32 cellular contexts compared by ENCODE assay signal in genomic region chr7:112907658-112908057, GRCh38.
"Had no signal": no experiment of that assay in that cellular context is flagged by ENCODE, and none has a peak within 500 bp of the region (broad histone marks: within the 10 kb centered on the region; RNA-seq: fewer than 3 reads in every experiment).

No MANE protein-coding gene starts in this region.

- DNase-seq: activated CD4-positive, alpha-beta memory T cell treated with anti-CD3 and anti-CD28 coated beads for 36 hours; activated CD4-positive, alpha-beta T cell treated with anti-CD3 and anti-CD28 coated beads for 36 hours; activated CD4-positive, alpha-beta T cell treated with anti-CD3 and anti-CD28 coated beads, Interleukin-2, amount 10 ng/mL, durations not matched to agents 24 days and 14 days; activated CD4-positive, CD25-positive, alpha-beta regulatory T cell; activated CD4-positive, CD25-positive, alpha-beta regulatory T cell treated with anti-CD3 and anti-CD28 coated beads, Interleukin-2, amount 50 U/mL, for 72 hours; activated CD8-positive, alpha-beta memory T cell treated with anti-CD3 and anti-CD28 coated beads, Interleukin-2, amount 10 ng/mL, durations not matched to agents 7 days and 5 days; activated CD8-positive, alpha-beta memory T cell treated with anti-CD3 and anti-CD28 coated beads, Interleukin-2, amount 50 U/mL, for 4 hours; activated CD8-positive, alpha-beta T cell treated with anti-CD3 and anti-CD28 coated beads, Interleukin-2, amount 10 ng/mL, durations not matched to agents 7 days and 5 days; activated effector memory CD4-positive, alpha-beta T cell treated with anti-CD3 and anti-CD28 coated beads, Interleukin-2, amount 50 U/mL, for 16 hours; activated naive CD4-positive, alpha-beta T cell treated with anti-CD3 and anti-CD28 coated beads for 36 hours; activated naive CD8-positive, alpha-beta T cell treated with anti-CD3 and anti-CD28 coated beads for 36 hours; activated naive CD8-positive, alpha-beta T cell treated with anti-CD3 and anti-CD28 coated beads, Interleukin-2, amount 50 U/mL, for 24 hours; activated T-cell treated with anti-CD3 and anti-CD28 coated beads, Interleukin-2, amount 50 U/mL, for 1 hour; activated T-cell treated with anti-CD3 and anti-CD28 coated beads, Interleukin-2, amount 50 U/mL, for 48 hours; adrenal gland; amygdala; aorta; body of pancreas; caudate nucleus; cortex of kidney; dermis blood vessel endothelial cell; effector CD4-positive, alpha-beta T cell; effector memory CD8-positive, alpha-beta T cell; esophagus squamous epithelium; foreskin melanocyte; T-helper 2 cell had no signal

- H3K4me3 Mint-ChIP-seq: activated CD4-positive, alpha-beta memory T cell treated with anti-CD3 and anti-CD28 coated beads for 36 hours; activated CD4-positive, alpha-beta T cell treated with anti-CD3 and anti-CD28 coated beads for 36 hours; activated CD4-positive, alpha-beta T cell treated with anti-CD3 and anti-CD28 coated beads, Interleukin-2, amount 10 ng/mL, durations not matched to agents 24 days and 14 days; activated CD8-positive, alpha-beta memory T cell treated with anti-CD3 and anti-CD28 coated beads, Interleukin-2, amount 10 ng/mL, durations not matched to agents 7 days and 5 days; activated CD8-positive, alpha-beta T cell treated with anti-CD3 and anti-CD28 coated beads, Interleukin-2, amount 10 ng/mL, durations not matched to agents 7 days and 5 days; activated naive CD4-positive, alpha-beta T cell treated with anti-CD3 and anti-CD28 coated beads for 36 hours; activated naive CD4-positive, alpha-beta T cell treated with anti-CD3 and anti-CD28 coated beads, Interleukin-2, amount 50 U/mL, for 24 hours; activated naive CD8-positive, alpha-beta T cell treated with anti-CD3 and anti-CD28 coated beads for 36 hours; activated naive CD8-positive, alpha-beta T cell treated with anti-CD3 and anti-CD28 coated beads, Interleukin-2, amount 50 U/mL, for 24 hours; activated T-helper 1 cell treated with anti-CD3 and anti-CD28 coated beads, Interleukin-12 subunit alpha, Interleukin-12 subunit beta, Interleukin-2, Interleukin-4 antibody, amounts not matched to agents 30 ng/mL and 10 ng/mL and 1 ng/mL, durations not matched to agents 14 hours and 24 hours and 36 hours; effector memory CD8-positive, alpha-beta T cell had no signal

- H3K36me3 ChIP-seq: adrenal gland had no signal

- H3K27ac Mint-ChIP-seq: activated CD4-positive, alpha-beta memory T cell treated with anti-CD3 and anti-CD28 coated beads for 36 hours; activated CD4-positive, alpha-beta T cell treated with anti-CD3 and anti-CD28 coated beads for 36 hours; activated CD4-positive, alpha-beta T cell treated with anti-CD3 and anti-CD28 coated beads, Interleukin-2, amount 10 ng/mL, durations not matched to agents 24 days and 14 days; activated CD8-positive, alpha-beta memory T cell treated with anti-CD3 and anti-CD28 coated beads, Interleukin-2, amount 10 ng/mL, durations not matched to agents 7 days and 5 days; activated CD8-positive, alpha-beta T cell treated with anti-CD3 and anti-CD28 coated beads, Interleukin-2, amount 10 ng/mL, durations not matched to agents 7 days and 5 days; activated naive CD4-positive, alpha-beta T cell treated with anti-CD3 and anti-CD28 coated beads for 36 hours; activated naive CD4-positive, alpha-beta T cell treated with anti-CD3 and anti-CD28 coated beads, Interleukin-2, amount 50 U/mL, for 24 hours; activated naive CD8-positive, alpha-beta T cell treated with anti-CD3 and anti-CD28 coated beads for 36 hours; activated naive CD8-positive, alpha-beta T cell treated with anti-CD3 and anti-CD28 coated beads, Interleukin-2, amount 50 U/mL, for 24 hours; activated T-helper 1 cell treated with anti-CD3 and anti-CD28 coated beads, Interleukin-12 subunit alpha, Interleukin-12 subunit beta, Interleukin-2, Interleukin-4 antibody, amounts not matched to agents 30 ng/mL and 10 ng/mL and 1 ng/mL, durations not matched to agents 14 hours and 24 hours and 36 hours; activated T-helper 2 cell treated with anti-CD3 and anti-CD28 coated beads, Interferon-gamma antibody, Interleukin-2, Interleukin-4, amounts not matched to agents 10 μg/mL and 5 μg/mL and 100 μg/mL, durations not matched to agents 14 hours and 24 hours and 36 hours; effector memory CD8-positive, alpha-beta T cell had no signal

- FAIRE-seq: endothelial cell of umbilical vein had no signal

- H3K9me3 ChIP-seq: adrenal gland, body of pancreas had no signal

- H3K4me1 ChIP-seq: adrenal gland, body of pancreas, esophagus squamous epithelium, gastroesophageal sphincter had no signal

- H3K4me3 ChIP-seq: adrenal gland, body of pancreas, esophagus squamous epithelium, gastroesophageal sphincter had no signal

- H3K27ac ChIP-seq: adrenal gland, body of pancreas, epithelial cell of prostate, esophagus squamous epithelium, gastroesophageal sphincter had no signal

- H3K27me3 Mint-ChIP-seq: activated CD4-positive, alpha-beta memory T cell treated with anti-CD3 and anti-CD28 coated beads for 36 hours; activated CD4-positive, alpha-beta T cell treated with anti-CD3 and anti-CD28 coated beads for 36 hours; activated CD4-positive, alpha-beta T cell treated with anti-CD3 and anti-CD28 coated beads, Interleukin-2, amount 10 ng/mL, durations not matched to agents 24 days and 14 days; activated CD8-positive, alpha-beta memory T cell treated with anti-CD3 and anti-CD28 coated beads, Interleukin-2, amount 10 ng/mL, durations not matched to agents 7 days and 5 days; activated naive CD4-positive, alpha-beta T cell treated with anti-CD3 and anti-CD28 coated beads, Interleukin-2, amount 50 U/mL, for 24 hours; activated naive CD8-positive, alpha-beta T cell treated with anti-CD3 and anti-CD28 coated beads for 36 hours; activated naive CD8-positive, alpha-beta T cell treated with anti-CD3 and anti-CD28 coated beads, Interleukin-2, amount 50 U/mL, for 24 hours; effector memory CD8-positive, alpha-beta T cell had no signal

- H3K4me1 Mint-ChIP-seq: activated CD4-positive, alpha-beta T cell treated with anti-CD3 and anti-CD28 coated beads for 36 hours; activated CD4-positive, alpha-beta T cell treated with anti-CD3 and anti-CD28 coated beads, Interleukin-2, amount 10 ng/mL, durations not matched to agents 24 days and 14 days; activated CD8-positive, alpha-beta memory T cell treated with anti-CD3 and anti-CD28 coated beads, Interleukin-2, amount 10 ng/mL, durations not matched to agents 7 days and 5 days; activated naive CD8-positive, alpha-beta T cell treated with anti-CD3 and anti-CD28 coated beads for 36 hours; activated naive CD8-positive, alpha-beta T cell treated with anti-CD3 and anti-CD28 coated beads, Interleukin-2, amount 50 U/mL, for 24 hours had no signal

- H3K27me3 ChIP-seq: adrenal gland, body of pancreas, esophagus squamous epithelium, gastroesophageal sphincter had no signal

- ATAC-seq: activated CD4-positive, alpha-beta T cell treated with anti-CD3 and anti-CD28 coated beads for 36 hours; activated CD8-positive, alpha-beta memory T cell treated with anti-CD3 and anti-CD28 coated beads, Interleukin-2, amount 10 ng/mL, durations not matched to agents 7 days and 5 days; activated CD8-positive, alpha-beta T cell treated with anti-CD3 and anti-CD28 coated beads, Interleukin-2, amount 10 ng/mL, durations not matched to agents 7 days and 5 days; activated naive CD8-positive, alpha-beta T cell treated with anti-CD3 and anti-CD28 coated beads, Interleukin-2, amount 50 U/mL, for 24 hours; body of pancreas; effector memory CD8-positive, alpha-beta T cell; gastroesophageal sphincter had no signal
